Comparison of ENCODE assay signal across 15 cellular contexts in the genomic region with DNA sequence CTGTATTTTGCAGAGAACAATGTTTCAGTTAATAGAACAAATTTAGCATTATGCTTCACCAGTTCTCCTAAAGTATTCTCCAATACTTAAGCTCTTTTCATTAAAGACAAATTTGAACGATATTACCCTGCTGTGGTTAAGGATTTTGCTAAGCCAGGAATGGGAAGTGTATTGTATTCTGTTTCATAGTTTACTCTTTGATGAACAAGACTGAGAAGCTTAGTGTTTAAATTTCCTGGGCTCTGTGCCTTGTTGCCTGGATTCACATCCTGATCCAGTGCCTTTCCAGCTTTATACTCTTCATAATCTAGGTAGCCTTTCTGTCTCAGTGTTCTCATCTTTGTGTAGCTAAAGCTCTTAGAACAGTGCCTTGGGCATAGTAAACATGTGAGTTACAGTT. TPM values are rescaled to one million over a fixed set of nuclear protein-coding genes. Genes with fewer than 3 reads are reported as not detected.
DNase-seq lines count a peak whose midpoint lies in the region; ATAC-seq and TF ChIP-seq lines count a peak whose summit lies in the region.
"Had no signal": no experiment of that assay in that cellular context is flagged by ENCODE, and none has a peak within 500 bp of the region (broad histone marks: within the 10 kb centered on the region; RNA-seq: fewer than 3 reads in every experiment).

No MANE protein-coding gene starts in this region.

- H3K9ac ChIP-seq in mammary epithelial cell (ENCODE audit: insufficient read depth, low read length) (no peak overlapping the region), PC-3 (ENCODE audit: low read length) (no peak overlapping the region)

- H3K9me3 ChIP-seq in mammary epithelial cell (replicated peaks; ENCODE audit: insufficient read depth, low read length) (peaks cover 2% of the 10 kb centered on the region), PC-3 (ENCODE audit: low read length) (no peaks in the 10 kb centered on the region)

- H3K4me2 ChIP-seq in mammary epithelial cell (ENCODE audit: insufficient read depth, low read depth, low read length) (no peak overlapping the region), PC-3 (ENCODE audit: low read length) (no peak overlapping the region)

- CTCF ChIA-PET in mammary epithelial cell (lab: Charles Lee; ENCODE audit: low non-redundant PET) (no interaction called here), MCF 10A (lab: Yijun Ruan, JAX) (interaction anchor here (0.7 to 1.7 kb wide), 6 partner anchors 10 to 314 kb away, joined by 3 to 4 read pairs (median 4); no protein-coding TSS in a partner anchor), PC-3 (lab: Charles Lee) (no interaction called here)
- CTCF ChIA-PET in activated CD4-positive, alpha-beta memory T cell treated with anti-CD3 and anti-CD28 coated beads, Interleukin-2, amount 10 ng/mL, durations not matched to agents 7 days and 5 days (lab: Charles Lee): interaction anchor here (0.6 to 1.3 kb wide), 2 partner anchors 28 to 466 kb away, joined by 3 to 10 read pairs; no protein-coding TSS in a partner anchor

- no peak overlapping the region for H3K4me3 ChIP-seq in mammary epithelial cell (replicated peaks in 1 of 3; ENCODE audit: insufficient read depth in 1 of 3, low read depth in 2 of 3, low read length in 3 of 3)
- H3K4me3 ChIP-seq in PC-3 (ENCODE audit: low read length): no peak overlapping the region

- WGBS in mammary epithelial cell (ENCODE audit: low coverage, missing lambda C conversion rate): 9% methylated on average over 1 of the region's 1 CpG

- TF ChIP-seq CTCF in mammary epithelial cell (conservative IDR thresholded peaks at IDR 0.05 in 1 of 2, IDR thresholded peaks at IDR 0.05 in 1 of 2; ENCODE audit: extremely low read depth in 1 of 2, insufficient read depth in 1 of 2, low read depth in 1 of 2, low read length in 2 of 2): no peak
- TF ChIP-seq CTCF in MCF 10A (IDR thresholded peaks at IDR 0.05; ENCODE audit: unreplicated experiment): no peak
- no peak for TF ChIP-seq CTCF in PC-3 (conservative IDR thresholded peaks at IDR 0.05; ENCODE audit: low read depth, low read length)

- H3K79me2 ChIP-seq in mammary epithelial cell (ENCODE audit: insufficient read depth, low read length) (no peaks in the 10 kb centered on the region), PC-3 (ENCODE audit: low read length) (no peaks in the 10 kb centered on the region)

- no peak overlapping the region for H3K27ac Mint-ChIP-seq in MCF 10A (ENCODE audit: low read depth, unreplicated experiment)
- no peak overlapping the region for H3K27ac Mint-ChIP-seq in activated CD4-positive, alpha-beta memory T cell treated with anti-CD3 and anti-CD28 coated beads, Interleukin-2, amount 10 ng/mL, durations not matched to agents 7 days and 5 days
- H3K27ac Mint-ChIP-seq: CD4-positive, alpha-beta T cell; H9; IgD-negative memory B cell had no signal

- no peaks in the 10 kb centered on the region for H3K27me3 Mint-ChIP-seq in MCF 10A (ENCODE audit: insufficient read depth, unreplicated experiment)
- H3K27me3 Mint-ChIP-seq in activated CD4-positive, alpha-beta memory T cell treated with anti-CD3 and anti-CD28 coated beads, Interleukin-2, amount 10 ng/mL, durations not matched to agents 7 days and 5 days: peaks cover 2% of the 10 kb centered on the region
- H3K27me3 Mint-ChIP-seq: CD4-positive, alpha-beta T cell; IgD-negative memory B cell had no signal

- no peaks in the 10 kb centered on the region for H3K4me1 Mint-ChIP-seq in MCF 10A (ENCODE audit: insufficient read depth, unreplicated experiment)
- no peaks in the 10 kb centered on the region for H3K4me1 Mint-ChIP-seq in activated CD4-positive, alpha-beta memory T cell treated with anti-CD3 and anti-CD28 coated beads, Interleukin-2, amount 10 ng/mL, durations not matched to agents 7 days and 5 days
- H3K4me1 Mint-ChIP-seq: H9 had no signal

- intact Hi-C loops in mammary epithelial cell (cut with micrococcal nuclease) (no loop called here), MCF 10A (cut with micrococcal nuclease) (no loop called here), PC-3 (cut with micrococcal nuclease) (no loop called here)

- no peaks in the 10 kb centered on the region for H3K9me2 ChIP-seq in PC-3 (replicated peaks; ENCODE audit: low read length)

- peaks cover 8% of the 10 kb centered on the region for H3K9me3 Mint-ChIP-seq in MCF 10A (ENCODE audit: unreplicated experiment)
- H3K9me3 Mint-ChIP-seq in activated CD4-positive, alpha-beta memory T cell treated with anti-CD3 and anti-CD28 coated beads, Interleukin-2, amount 10 ng/mL, durations not matched to agents 7 days and 5 days: peaks cover 5% of the 10 kb centered on the region
- H3K9me3 Mint-ChIP-seq: CD4-positive, alpha-beta T cell had no signal

- no peak overlapping the region for H3K27ac ChIP-seq in mammary epithelial cell (ENCODE audit: insufficient read depth, low read depth, low read length)
- no peak overlapping the region for H3K27ac ChIP-seq in PC-3 (ENCODE audit: low read length)
- H3K27ac ChIP-seq: C4-2B had no signal

- H3K36me3 Mint-ChIP-seq in MCF 10A (ENCODE audit: insufficient read depth, unreplicated experiment): no peaks in the 10 kb centered on the region
- H3K36me3 Mint-ChIP-seq in activated CD4-positive, alpha-beta memory T cell treated with anti-CD3 and anti-CD28 coated beads, Interleukin-2, amount 10 ng/mL, durations not matched to agents 7 days and 5 days (ENCODE audit: low read depth): no peaks in the 10 kb centered on the region

- POLR2A ChIA-PET in MCF 10A (lab: Yijun Ruan, JAX): interaction anchor here (0.6 kb wide), 1 partner anchor 256 kb away, joined by 4 read pairs; no protein-coding TSS in a partner anchor
- POLR2A ChIA-PET in PC-3 (lab: Charles Lee; ENCODE audit: unreplicated experiment): no interaction called here
- POLR2A ChIA-PET in activated CD4-positive, alpha-beta memory T cell treated with anti-CD3 and anti-CD28 coated beads, Interleukin-2, amount 10 ng/mL, durations not matched to agents 7 days and 5 days (lab: Charles Lee): no interaction called here

- H3K27me3 ChIP-seq in mammary epithelial cell (ENCODE audit: insufficient read depth, low read length) (no peaks in the 10 kb centered on the region), PC-3 (ENCODE audit: low read length) (no peaks in the 10 kb centered on the region)

- H3F3A ChIP-seq in PC-3 (ENCODE audit: low read length, unreplicated experiment): no peaks in the 10 kb centered on the region

- BruUV-seq in mammary epithelial cell (replicated peaks; lab: Mats Ljungman, UMichigan) (no TSS peak), MCF 10A (replicated peaks; lab: Mats Ljungman, UMichigan) (no TSS peak), PC-3 (replicated peaks; lab: Mats Ljungman, UMichigan) (no TSS peak)

- dilution Hi-C loops in mammary epithelial cell (cut with HindIII; ENCODE audit: low sequenced_read_pairs): no loop called here

- H2AFZ ChIP-seq in mammary epithelial cell (ENCODE audit: low read depth, low read length): peak overlapping the region; percentile 47
- H2AFZ ChIP-seq in PC-3 (ENCODE audit: low read length): no peak overlapping the region

- no peak overlapping the region for H3K4me3 Mint-ChIP-seq in MCF 10A (ENCODE audit: unreplicated experiment)
- H3K4me3 Mint-ChIP-seq in activated CD4-positive, alpha-beta memory T cell treated with anti-CD3 and anti-CD28 coated beads, Interleukin-2, amount 10 ng/mL, durations not matched to agents 7 days and 5 days: no peak overlapping the region
- H3K4me3 Mint-ChIP-seq: CD4-positive, alpha-beta T cell; H9; IgD-negative memory B cell had no signal

- in situ Hi-C loops in mammary epithelial cell (cut with MboI; ENCODE audit: low sequenced_read_pairs in 2 of 2): loop anchor here in 1 of 2 donors (25.0 kb wide), 1 partner anchor 735 kb away; no protein-coding TSS in a partner anchor

- no peak for DNase-seq in mammary epithelial cell
- no peak for DNase-seq in MCF 10A (ENCODE audit: unreplicated experiment)
- DNase-seq in PC-3: no peak
- peak; percentile 59 for DNase-seq in foreskin melanocyte
- DNase-seq in activated CD4-positive, alpha-beta memory T cell treated with anti-CD3 and anti-CD28 coated beads, Interleukin-2, amount 10 ng/mL, durations not matched to agents 7 days and 5 days: no peak
- DNase-seq: ACHN; AML-193; Calu3; CD4-positive, alpha-beta T cell; DMS79 treated with DMSO at 0.1 percent for 48 hours; GF-D8; H9 had no signal

- H3K36me3 ChIP-seq in mammary epithelial cell (ENCODE audit: insufficient read depth, low read length) (no peaks in the 10 kb centered on the region), PC-3 (ENCODE audit: low read depth, low read length) (no peaks in the 10 kb centered on the region)

- ATAC-seq in PC-3: peak; percentile 35; the same call in 1 of the 2 replicates
- ATAC-seq in GM18909 (IDR thresholded peaks at IDR 0.05; ENCODE audit: poor library complexity, unreplicated experiment): no peak

- H4K20me1 ChIP-seq in mammary epithelial cell (ENCODE audit: insufficient read depth, low read length) (no peaks in the 10 kb centered on the region), PC-3 (ENCODE audit: low read length) (no peaks in the 10 kb centered on the region)

- H3K4me1 ChIP-seq in mammary epithelial cell (ENCODE audit: insufficient read depth, low read length) (no peaks in the 10 kb centered on the region), PC-3 (ENCODE audit: insufficient read depth, low read length) (no peaks in the 10 kb centered on the region)

RNA-seq across cellular contexts. Expression of gene GLS, which starts 58.6 kb away (rescaled TPM):
- 100 to 1,000 TPM; 166 to 403 TPM for total RNA-seq in mammary epithelial cell
- polyA plus RNA-seq in mammary epithelial cell: 35.5 TPM
- 408 TPM for polyA minus RNA-seq in mammary epithelial cell
- total RNA-seq in MCF 10A (2022): 107 and 121 TPM in 2 replicates
- 67.4 and 71.9 TPM in 2 replicates for total RNA-seq in PC-3 (2014; rRNA removed)
- 100 to 1,000 TPM; 146 to 150 TPM for total RNA-seq in activated CD4-positive, alpha-beta memory T cell treated with anti-CD3 and anti-CD28 coated beads, Interleukin-2, amount 10 ng/mL, durations not matched to agents 7 days and 5 days

Comparison
In these comparisons a context has a peak if more than half of its experiments do, and no peak if none do; other contexts are left out.
1. CTCF ChIA-PET loops: an anchor here in MCF 10A (0.7 to 1.7 kb wide) and activated CD4-positive, alpha-beta memory T cell treated with anti-CD3 and anti-CD28 coated beads, Interleukin-2, amount 10 ng/mL, durations not matched to agents 7 days and 5 days (0.6 to 1.3 kb wide); none called in mammary epithelial cell and PC-3.